ENCODE assay signal across 18 cellular contexts in the genomic region with DNA sequence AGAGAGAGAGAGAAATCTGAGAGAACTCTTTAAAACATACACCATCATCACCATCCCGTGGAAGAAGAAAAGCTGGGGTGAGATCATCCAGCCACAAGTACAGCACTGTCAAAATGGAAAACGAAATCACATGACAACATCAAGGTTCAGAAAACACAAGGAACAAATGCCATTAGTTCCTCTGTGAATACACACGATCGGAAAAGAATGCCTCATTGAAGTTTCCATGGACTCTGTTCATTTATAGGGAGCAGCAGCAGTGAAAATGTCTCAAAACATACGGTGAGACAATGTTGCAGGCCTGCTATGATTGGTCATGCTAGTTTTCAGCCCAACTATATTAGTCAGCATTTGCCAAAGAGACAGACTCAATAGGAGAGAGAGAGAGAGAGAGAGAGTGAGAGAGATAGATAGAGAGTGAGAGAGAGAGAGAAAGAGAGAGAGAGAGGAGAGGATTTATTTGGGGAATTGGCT. TPM values are rescaled to one million over a fixed set of nuclear protein-coding genes. Genes with fewer than 3 reads are reported as not detected.
A peak's percentile ranks its signal among the peaks of the same experiment; 100 is the strongest.
DNase-seq lines count a peak whose midpoint lies in the region; ATAC-seq and TF ChIP-seq lines count a peak whose summit lies in the region.
"Had no signal": no experiment of that assay in that cellular context is flagged by ENCODE, and none has a peak within 500 bp of the region (broad histone marks: within the 10 kb centered on the region; RNA-seq: fewer than 3 reads in every experiment).

No MANE protein-coding gene starts in this region.

- H3K4me1 Mint-ChIP-seq in dendritic cell treated with granulocyte-macrophage colony-stimulating factor and Interleukin-4, amounts not matched to agents 40 ng/mL and 50 ng/mL, for 4 days (ENCODE audit: low read depth), result peaks cover 77% of the 10 kb centered on the region
- H3K4me1 Mint-ChIP-seq: B cell; stimulated activated naive B cell treated with anti-CD40 and anti-IgM and Interleukin-4, amounts not matched to agents 10 μg/mL and 1 μg/mL and 100 μg/mL, for 72 hours had no signal

- no peaks in the 10 kb centered on the region for H3K9me3 ChIP-seq in PC-3 (ENCODE audit: low read length)
- H3K9me3 ChIP-seq: ascending aorta had no signal

- H3K27me3 Mint-ChIP-seq in dendritic cell treated with granulocyte-macrophage colony-stimulating factor and Interleukin-4, amounts not matched to agents 40 ng/mL and 50 ng/mL, for 4 days, result peaks cover 4% of the 10 kb centered on the region

- peak overlapping the region; percentile 40 for H3K4me2 ChIP-seq in PC-3 (ENCODE audit: low read length)
- H3K4me2 ChIP-seq: GM23338 had no signal

- no peaks in the 10 kb centered on the region for H3K27me3 ChIP-seq in PC-3 (ENCODE audit: low read length)
- H3K27me3 ChIP-seq: ascending aorta had no signal

- TF ChIP-seq CTCF in AG09309 (IDR thresholded peaks at IDR 0.05; ENCODE audit: control insufficient read depth, insufficient read depth, low read depth, low read length, missing control alignments) (no peak), PC-3 (conservative IDR thresholded peaks at IDR 0.05; ENCODE audit: low read depth, low read length) (no peak)

- H3K79me2 ChIP-seq in PC-3 (ENCODE audit: low read length), result no peaks in the 10 kb centered on the region

- H2AFZ ChIP-seq in PC-3 (ENCODE audit: low read length), result peak overlapping the region; percentile 40
- H2AFZ ChIP-seq: GM23338 had no signal

- ATAC-seq in PC-3, result peak; percentile 31
- no peak for ATAC-seq in HG03571 (IDR thresholded peaks at IDR 0.05; ENCODE audit: unreplicated experiment)
- ATAC-seq: GM23338; stimulated activated naive B cell treated with anti-CD40 and anti-IgM and Interleukin-4, amounts not matched to agents 10 μg/mL and 1 μg/mL and 100 μg/mL, for 72 hours had no signal

- H3F3A ChIP-seq in PC-3 (ENCODE audit: low read length, unreplicated experiment), result no peaks in the 10 kb centered on the region

- no TSS peak for BruUV-seq in PC-3 (replicated peaks; lab: Mats Ljungman, UMichigan)

- CTCF ChIA-PET in PC-3 (lab: Charles Lee), result no interaction called here

- H3K9me3 Mint-ChIP-seq in dendritic cell treated with granulocyte-macrophage colony-stimulating factor and Interleukin-4, amounts not matched to agents 40 ng/mL and 50 ng/mL, for 4 days, result no peaks in the 10 kb centered on the region
- H3K9me3 Mint-ChIP-seq: activated T-cell treated with anti-CD3 and anti-CD28 coated beads, Interleukin-2, amount 50 U/mL, for 72 hours; GM23338; stimulated activated naive B cell treated with anti-CD40 and anti-IgM and Interleukin-4, amounts not matched to agents 10 μg/mL and 1 μg/mL and 100 μg/mL, for 72 hours had no signal

- H3K4me3 ChIP-seq in AG09309 (ENCODE audit: control insufficient read depth, low read depth, low read length) (no peak overlapping the region), PC-3 (ENCODE audit: low read length) (no peak overlapping the region)
- H3K4me3 ChIP-seq: ascending aorta, GM23338 had no signal

- no peaks in the 10 kb centered on the region for H3K36me3 ChIP-seq in PC-3 (ENCODE audit: low read depth, low read length)
- H3K36me3 ChIP-seq: ascending aorta had no signal

- POLR2A ChIA-PET in PC-3 (lab: Charles Lee; ENCODE audit: unreplicated experiment), result no interaction called here

- peak overlapping the region; percentile 12 for H3K27ac ChIP-seq in PC-3 (ENCODE audit: low read length)
- H3K27ac ChIP-seq: ascending aorta had no signal

- DNase-seq in AG09309 (ENCODE audit: low read depth) (peak; percentile 72), PC-3 (peak; percentile 46), lung microvascular endothelial cell (ENCODE audit: low read depth in 2 of 2) (peak; percentile 29 to 82), NCI-H1417 treated with DMSO at 0.1 percent for 48 hours (lab: John Stamatoyannopoulos, UW) (no peak), SHP77 (lab: John Stamatoyannopoulos, UW) (no peak)
- no peak for DNase-seq in stimulated activated CD4-positive, alpha-beta T cell treated with anti-CD3 and anti-CD28 coated beads, Interleukin-4, amount 100 ng/mL, for 1 hour
- DNase-seq: activated CD4-positive, alpha-beta T cell treated with anti-CD3 and anti-CD28 coated beads for 48 hours; activated T-cell treated with anti-CD3 and anti-CD28 coated beads, Interleukin-2, amount 50 U/mL, for 72 hours; DND-41; erythroblast; NCI-H2227 treated with DMSO at 0.1 percent for 48 hours; stimulated activated naive B cell treated with anti-CD40 and anti-IgM and Interleukin-4, amounts not matched to agents 10 μg/mL and 1 μg/mL and 100 μg/mL, for 72 hours had no signal

- intact Hi-C loops in PC-3 (cut with micrococcal nuclease), result no loop called here
- intact Hi-C loops in dendritic cell treated with granulocyte-macrophage colony-stimulating factor and Interleukin-4, amounts not matched to agents 40 ng/mL and 50 ng/mL, for 4 days (cut with micrococcal nuclease), result no loop called here

- H3K9ac ChIP-seq in PC-3 (ENCODE audit: low read length), result no peak overlapping the region

- peaks cover 24% of the 10 kb centered on the region for H3K4me1 ChIP-seq in PC-3 (ENCODE audit: insufficient read depth, low read length)
- H3K4me1 ChIP-seq: ascending aorta had no signal

- H4K20me1 ChIP-seq in PC-3 (ENCODE audit: low read length), result no peaks in the 10 kb centered on the region

- H3K9me2 ChIP-seq in PC-3 (replicated peaks; ENCODE audit: low read length), result no peaks in the 10 kb centered on the region

- no peak overlapping the region for H3K4me3 Mint-ChIP-seq in dendritic cell treated with granulocyte-macrophage colony-stimulating factor and Interleukin-4, amounts not matched to agents 40 ng/mL and 50 ng/mL, for 4 days
- H3K4me3 Mint-ChIP-seq: B cell; GM23338; stimulated activated naive B cell treated with anti-CD40 and anti-IgM and Interleukin-4, amounts not matched to agents 10 μg/mL and 1 μg/mL and 100 μg/mL, for 72 hours had no signal

- H3K36me3 Mint-ChIP-seq in dendritic cell treated with granulocyte-macrophage colony-stimulating factor and Interleukin-4, amounts not matched to agents 40 ng/mL and 50 ng/mL, for 4 days (ENCODE audit: low read depth), result no peaks in the 10 kb centered on the region
- H3K36me3 Mint-ChIP-seq: stimulated activated naive B cell treated with anti-CD40 and anti-IgM and Interleukin-4, amounts not matched to agents 10 μg/mL and 1 μg/mL and 100 μg/mL, for 72 hours had no signal

- peak overlapping the region; percentile 17 for H3K27ac Mint-ChIP-seq in dendritic cell treated with granulocyte-macrophage colony-stimulating factor and Interleukin-4, amounts not matched to agents 40 ng/mL and 50 ng/mL, for 4 days
- H3K27ac Mint-ChIP-seq: activated T-cell treated with anti-CD3 and anti-CD28 coated beads, Interleukin-2, amount 50 U/mL, for 72 hours; B cell; GM23338; stimulated activated naive B cell treated with anti-CD40 and anti-IgM and Interleukin-4, amounts not matched to agents 10 μg/mL and 1 μg/mL and 100 μg/mL, for 72 hours had no signal

RNA-seq across cellular contexts. Expression of a gene that starts 4.4 kb away (rescaled TPM):
- 0.12 and 0.29 TPM in 2 replicates for total RNA-seq in PC-3 (2014; rRNA removed)
- total RNA-seq in lung microvascular endothelial cell, result not detected in 2 replicates
- total RNA-seq: activated T-cell treated with anti-CD3 and anti-CD28 coated beads, Interleukin-2, amount 50 U/mL, for 72 hours; ascending aorta; B cell; T-helper 1 cell treated with Interleukin-12 subunit alpha and Interleukin-12 subunit beta and Interleukin-4 antibody, amounts not matched to agents 30 ng/mL and 1 ng/mL, for 36 hours had no signal

RNA-seq across cellular contexts. Expression of a gene that starts 5.9 kb away (rescaled TPM):
- total RNA-seq in PC-3 (2014; rRNA removed) (48.6 and 50.7 TPM in 2 replicates), lung microvascular endothelial cell (41.6 and 76.2 TPM in 2 replicates)

RNA-seq across cellular contexts. Expression of a gene that starts 26.1 kb away (rescaled TPM):
- total RNA-seq in PC-3 (2014; rRNA removed), result not detected in 2 replicates
- total RNA-seq in lung microvascular endothelial cell, result not detected in 2 replicates
- total RNA-seq: activated T-cell treated with anti-CD3 and anti-CD28 coated beads, Interleukin-2, amount 50 U/mL, for 72 hours; B cell; GM23338; T-helper 1 cell treated with Interleukin-12 subunit alpha and Interleukin-12 subunit beta and Interleukin-4 antibody, amounts not matched to agents 30 ng/mL and 1 ng/mL, for 36 hours had no signal

RNA-seq across cellular contexts. Expression of a gene that starts 48.3 kb away (rescaled TPM):
- total RNA-seq in PC-3 (2014; rRNA removed), result 34.3 and 46.8 TPM in 2 replicates
- total RNA-seq in lung microvascular endothelial cell, result 0.60 and 0.87 TPM in 2 replicates
- total RNA-seq: activated T-cell treated with anti-CD3 and anti-CD28 coated beads, Interleukin-2, amount 50 U/mL, for 72 hours; B cell; T-helper 1 cell treated with Interleukin-12 subunit alpha and Interleukin-12 subunit beta and Interleukin-4 antibody, amounts not matched to agents 30 ng/mL and 1 ng/mL, for 36 hours had no signal

Comparison
In these comparisons a context has a peak if more than half of its experiments do, and no peak if none do; other contexts are left out.
1. DNase-seq: peak in AG09309 (single experiment), PC-3 (single experiment) and lung microvascular endothelial cell (2 of 2); none in stimulated activated CD4-positive, alpha-beta T cell treated with anti-CD3 and anti-CD28 coated beads, Interleukin-4, amount 100 ng/mL, for 1 hour (single experiment), NCI-H1417 treated with DMSO at 0.1 percent for 48 hours (single experiment) and SHP77 (0 of 2).